Comparison of ENCODE assay signal across 17 cellular contexts in the genomic region with DNA sequence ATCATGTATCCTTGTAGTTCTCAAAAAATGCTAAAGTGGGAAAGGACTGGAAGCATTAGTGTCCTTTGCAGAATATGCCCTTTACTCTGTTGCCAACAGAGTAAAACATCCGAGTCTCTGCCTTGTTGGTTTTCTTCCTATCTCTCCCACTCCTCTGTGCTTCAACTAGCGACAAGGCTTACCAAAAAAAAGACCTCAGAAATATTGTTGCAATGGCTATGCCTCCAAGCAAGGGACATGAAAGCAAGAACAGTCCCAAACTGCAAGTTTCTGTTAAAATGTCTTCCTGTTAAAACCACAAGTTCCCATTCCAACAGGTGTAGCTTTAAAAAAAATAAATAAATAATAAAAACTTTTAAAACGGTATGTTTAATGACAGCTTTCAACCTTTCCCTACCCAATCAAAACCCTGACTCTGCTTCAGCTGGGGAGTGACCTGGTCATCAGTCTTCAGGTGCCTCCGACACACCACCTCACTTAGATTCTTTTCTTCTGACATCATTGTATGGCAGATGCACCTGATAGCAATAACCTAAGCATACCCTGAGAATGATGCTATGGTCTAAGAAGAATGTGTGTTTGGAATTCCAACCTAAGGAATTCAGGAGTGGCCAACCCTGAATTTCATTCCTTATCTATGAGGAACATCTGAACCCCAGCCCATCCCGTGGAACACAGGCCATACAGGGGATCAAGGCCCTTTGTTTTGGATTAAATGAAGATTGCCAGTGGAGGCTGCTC.
DNase-seq lines count a peak whose midpoint lies in the region; ATAC-seq, FAIRE-seq and TF ChIP-seq lines count a peak whose summit lies in the region.
"Had no signal": no experiment of that assay in that cellular context is flagged by ENCODE, and none has a peak within 500 bp of the region (broad histone marks: within the 10 kb centered on the region; RNA-seq: fewer than 3 reads in every experiment).

No MANE protein-coding gene starts in this region.

- H3F3A ChIP-seq in GM23338 (replicated peaks; ENCODE audit: low read depth) (no peaks in the 10 kb centered on the region), PC-9 (ENCODE audit: insufficient read depth, low read depth) (peaks cover 21% of the 10 kb centered on the region)

- dilution Hi-C loops in keratinocyte (cut with MboI; ENCODE audit: extremely low pct_ligation_motif_present, low sequenced_read_pairs), result no loop called here

- H4K20me1 ChIP-seq in GM23338 (replicated peaks; ENCODE audit: insufficient read depth), result no peaks in the 10 kb centered on the region
- no peaks in the 10 kb centered on the region for H4K20me1 ChIP-seq in PC-9 (ENCODE audit: insufficient read depth)
- no peaks in the 10 kb centered on the region for H4K20me1 ChIP-seq in keratinocyte (ENCODE audit: control insufficient read depth, extremely low read depth, insufficient read depth, low read length)

- H3K4me1 Mint-ChIP-seq in GM23338, result peaks cover 12% of the 10 kb centered on the region
- H3K4me1 Mint-ChIP-seq in activated naive CD8-positive, alpha-beta T cell treated with anti-CD3 and anti-CD28 coated beads for 36 hours, result no peaks in the 10 kb centered on the region

- CTCF ChIA-PET in PC-9 (lab: Charles Lee), result interaction anchor here (0.6 kb wide), 2 partner anchors 44 kb away, joined by 3 read pairs; no protein-coding TSS in a partner anchor

- TF ChIP-seq CTCF in GM23338 (conservative IDR thresholded peaks at IDR 0.05; ENCODE audit: low read depth in 2 of 2) (no peak), PC-9 (conservative IDR thresholded peaks at IDR 0.05) (no peak), keratinocyte (optimal IDR thresholded peaks at IDR 0.05 in 1 of 3, IDR thresholded peaks at IDR 0.05 in 1 of 3, conservative IDR thresholded peaks at IDR 0.05 in 1 of 3; ENCODE audit: extremely low read depth in 1 of 3, insufficient read depth in 2 of 3, low read length in 3 of 3) (no peak), foreskin fibroblast (IDR thresholded peaks at IDR 0.05; ENCODE audit: low read depth, low read length) (no peak)

- H3K4me3 Mint-ChIP-seq in GM23338, result no peak overlapping the region
- H3K4me3 Mint-ChIP-seq in activated naive CD8-positive, alpha-beta T cell treated with anti-CD3 and anti-CD28 coated beads for 36 hours, result no peak overlapping the region

- FAIRE-seq in keratinocyte (lab: Jason Lieb, UNC), result peak; percentile 80
- FAIRE-seq: GM18507, islet of Langerhans had no signal

- peaks cover 5% of the 10 kb centered on the region; the same call in 1 of the 2 replicates for H3K9me2 ChIP-seq in GM23338 (ENCODE audit: insufficient read depth)
- no peaks in the 10 kb centered on the region for H3K9me2 ChIP-seq in PC-9 (ENCODE audit: insufficient read depth)

- no peak overlapping the region for H3K27ac Mint-ChIP-seq in GM23338
- no peak overlapping the region for H3K27ac Mint-ChIP-seq in activated naive CD8-positive, alpha-beta T cell treated with anti-CD3 and anti-CD28 coated beads for 36 hours

- H3K79me2 ChIP-seq in GM23338 (replicated peaks; ENCODE audit: insufficient read depth) (no peaks in the 10 kb centered on the region), PC-9 (ENCODE audit: low read depth) (no peaks in the 10 kb centered on the region), keratinocyte (ENCODE audit: control insufficient read depth, insufficient read depth, low read length) (no peaks in the 10 kb centered on the region)
- H3K79me2 ChIP-seq: parathyroid adenoma had no signal

- POLR2A ChIA-PET in PC-9 (lab: Charles Lee; ENCODE audit: unreplicated experiment), result interaction anchor here (0.6 kb wide), 1 partner anchor 1028 kb away, joined by 6 read pairs; no protein-coding TSS in a partner anchor

- no peak overlapping the region for H3K9ac ChIP-seq in keratinocyte (ENCODE audit: control insufficient read depth, extremely low read depth, insufficient read depth, low read length)
- H3K9ac ChIP-seq: parathyroid adenoma had no signal

- intact Hi-C loops in PC-9 (cut with micrococcal nuclease; ENCODE audit: unreplicated experiment), result loop anchor here (1.0 to 10.0 kb wide), 2 partner anchors 40 to 80 kb away; a partner anchor contains a TSS

- no peak overlapping the region for H3K4me3 ChIP-seq in GM23338
- H3K4me3 ChIP-seq in PC-9, result no peak overlapping the region
- no peak overlapping the region for H3K4me3 ChIP-seq in keratinocyte (ENCODE audit: control insufficient read depth in 2 of 3, extremely low read depth in 1 of 3, insufficient read depth in 2 of 3, low read depth in 1 of 3, low read length in 3 of 3)
- H3K4me3 ChIP-seq in foreskin fibroblast (ENCODE audit: low read depth in 1 of 2, low read length in 2 of 2), result no peak overlapping the region
- H3K4me3 ChIP-seq: coronary artery, upper lobe of right lung had no signal

- no peaks in the 10 kb centered on the region for H3K9me1 ChIP-seq in keratinocyte (ENCODE audit: control insufficient read depth, extremely low read depth, insufficient read depth, low read length)

- H3K27me3 ChIP-seq in GM23338 (ENCODE audit: insufficient read depth), result no peaks in the 10 kb centered on the region
- no peaks in the 10 kb centered on the region for H3K27me3 ChIP-seq in PC-9 (ENCODE audit: insufficient read depth, low read depth)
- no peaks in the 10 kb centered on the region for H3K27me3 ChIP-seq in keratinocyte (ENCODE audit: control insufficient read depth, extremely low read depth, insufficient read depth, low read length)
- H3K27me3 ChIP-seq: upper lobe of right lung had no signal

- no peak overlapping the region for H3K27ac ChIP-seq in GM23338 (ENCODE audit: low read depth)
- peak overlapping the region; percentile 90 for H3K27ac ChIP-seq in PC-9
- H3K27ac ChIP-seq in keratinocyte (ENCODE audit: control insufficient read depth, insufficient read depth, low read length), result peak overlapping the region; percentile 44
- H3K27ac ChIP-seq: coronary artery, parathyroid adenoma, upper lobe of right lung, WERI-Rb-1 had no signal

- H3K4me2 ChIP-seq in GM23338, result no peak overlapping the region
- H3K4me2 ChIP-seq in PC-9, result peak overlapping the region; percentile 63
- peak overlapping the region; percentile 43 for H3K4me2 ChIP-seq in keratinocyte (ENCODE audit: control insufficient read depth, extremely low read depth, insufficient read depth, low read depth, low read length)

- H3K36me3 ChIP-seq in GM23338 (ENCODE audit: insufficient read depth) (no peaks in the 10 kb centered on the region), PC-9 (ENCODE audit: low read depth) (no peaks in the 10 kb centered on the region), keratinocyte (ENCODE audit: control insufficient read depth in 2 of 2, extremely low read depth in 1 of 2, insufficient read depth in 2 of 2, low read length in 2 of 2) (no peaks in the 10 kb centered on the region)
- H3K36me3 ChIP-seq: upper lobe of right lung, WERI-Rb-1 had no signal

- H3K27me3 Mint-ChIP-seq in GM23338 (ENCODE audit: insufficient read depth, low read depth, poor library complexity), result peaks cover 2% of the 10 kb centered on the region
- peaks cover 4% of the 10 kb centered on the region for H3K27me3 Mint-ChIP-seq in activated naive CD8-positive, alpha-beta T cell treated with anti-CD3 and anti-CD28 coated beads for 36 hours

- ATAC-seq in GM23338, result no peak
- ATAC-seq: upper lobe of right lung had no signal

- H2AFZ ChIP-seq in GM23338 (no peak overlapping the region), PC-9 (no peak overlapping the region), keratinocyte (ENCODE audit: control insufficient read depth, low read length) (no peak overlapping the region)
- H2AFZ ChIP-seq: parathyroid adenoma had no signal

- H3K4me1 ChIP-seq in GM23338 (ENCODE audit: insufficient read depth) (peaks cover 8% of the 10 kb centered on the region; the same call in 1 of the 2 replicates), PC-9 (replicated peaks; ENCODE audit: insufficient read depth) (peaks cover 31% of the 10 kb centered on the region), keratinocyte (ENCODE audit: control insufficient read depth, extremely low read depth, insufficient read depth, low read length) (peaks cover 12% of the 10 kb centered on the region)
- H3K4me1 ChIP-seq: parathyroid adenoma, upper lobe of right lung had no signal

- DNase-seq in 8988T, result peak; percentile 28
- peak; percentile 49 for DNase-seq in GM23338 (ENCODE audit: low spot score)
- DNase-seq in PC-9, result peak; percentile 77 to 99
- peak; percentile 83 for DNase-seq in keratinocyte (ENCODE audit: low read depth, low spot score)
- no peak for DNase-seq in activated CD4-positive, CD25-positive, alpha-beta regulatory T cell (lab: John Stamatoyannopoulos, UW)
- DNase-seq in foreskin fibroblast, result no peak
- no peak for DNase-seq in mesenteric fat pad (ENCODE audit: low spot score)
- DNase-seq in activated naive CD8-positive, alpha-beta T cell treated with anti-CD3 and anti-CD28 coated beads for 36 hours, result no peak
- DNase-seq: NCI-H187 treated with DMSO at 0.1 percent for 48 hours; NCI-H524; stimulated activated naive CD4-positive, alpha-beta T cell; upper lobe of right lung; WERI-Rb-1 had no signal

- BruUV-seq in PC-9 (replicated peaks; lab: Mats Ljungman, UMichigan), result TSS peak; percentile 88

- peaks cover 4% of the 10 kb centered on the region; the same call in 1 of the 3 replicates for H3K9me3 Mint-ChIP-seq in GM23338
- H3K9me3 Mint-ChIP-seq in activated naive CD8-positive, alpha-beta T cell treated with anti-CD3 and anti-CD28 coated beads for 36 hours, result peaks cover 2% of the 10 kb centered on the region

- H3K9me3 ChIP-seq in PC-9 (ENCODE audit: insufficient read depth, low read depth) (peaks cover 8% of the 10 kb centered on the region), keratinocyte (ENCODE audit: control insufficient read depth, low read depth, low read length) (no peaks in the 10 kb centered on the region)
- H3K9me3 ChIP-seq: upper lobe of right lung had no signal

- no peaks in the 10 kb centered on the region for H3K36me3 Mint-ChIP-seq in GM23338 (ENCODE audit: low read depth)
- H3K36me3 Mint-ChIP-seq in activated naive CD8-positive, alpha-beta T cell treated with anti-CD3 and anti-CD28 coated beads for 36 hours, result no peaks in the 10 kb centered on the region

TF ChIP-seq in GM23338, 12 proteins besides CTCF, POLR2A, EP300 and RAD21:
- TF ChIP-seq, protein P1, sequence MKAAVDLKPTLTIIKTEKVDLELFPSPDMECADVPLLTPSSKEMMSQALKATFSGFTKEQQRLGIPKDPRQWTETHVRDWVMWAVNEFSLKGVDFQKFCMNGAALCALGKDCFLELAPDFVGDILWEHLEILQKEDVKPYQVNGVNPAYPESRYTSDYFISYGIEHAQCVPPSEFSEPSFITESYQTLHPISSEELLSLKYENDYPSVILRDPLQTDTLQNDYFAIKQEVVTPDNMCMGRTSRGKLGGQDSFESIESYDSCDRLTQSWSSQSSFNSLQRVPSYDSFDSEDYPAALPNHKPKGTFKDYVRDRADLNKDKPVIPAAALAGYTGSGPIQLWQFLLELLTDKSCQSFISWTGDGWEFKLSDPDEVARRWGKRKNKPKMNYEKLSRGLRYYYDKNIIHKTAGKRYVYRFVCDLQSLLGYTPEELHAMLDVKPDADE (IDR thresholded peaks at IDR 0.05), result no peak
- TF ChIP-seq NANOG (IDR thresholded peaks at IDR 0.05; ENCODE audit: borderline replicate concordance) (no peak), EZH2 (IDR thresholded peaks at IDR 0.05; ENCODE audit: low read depth, unreplicated experiment) (no peak), ZNF114 (CRISPR knock-in tag; IDR thresholded peaks at IDR 0.05) (no peak), ZNF331 (CRISPR knock-in tag; IDR thresholded peaks at IDR 0.05; ENCODE audit: low read depth) (no peak)
TF ChIP-seq in GM23338: peak in this region for 0.

Comparison
In these comparisons a context has a peak if more than half of its experiments do, and no peak if none do; other contexts are left out.
1. DNase-seq: peak in 8988T (single experiment), GM23338 (single experiment), PC-9 (2 of 2) and keratinocyte (single experiment); none in activated CD4-positive, CD25-positive, alpha-beta regulatory T cell (0 of 4), foreskin fibroblast (0 of 2), mesenteric fat pad (single experiment) and activated naive CD8-positive, alpha-beta T cell treated with anti-CD3 and anti-CD28 coated beads for 36 hours (single experiment).